ENCODE assay signal across 13 cellular contexts in the genomic region with DNA sequence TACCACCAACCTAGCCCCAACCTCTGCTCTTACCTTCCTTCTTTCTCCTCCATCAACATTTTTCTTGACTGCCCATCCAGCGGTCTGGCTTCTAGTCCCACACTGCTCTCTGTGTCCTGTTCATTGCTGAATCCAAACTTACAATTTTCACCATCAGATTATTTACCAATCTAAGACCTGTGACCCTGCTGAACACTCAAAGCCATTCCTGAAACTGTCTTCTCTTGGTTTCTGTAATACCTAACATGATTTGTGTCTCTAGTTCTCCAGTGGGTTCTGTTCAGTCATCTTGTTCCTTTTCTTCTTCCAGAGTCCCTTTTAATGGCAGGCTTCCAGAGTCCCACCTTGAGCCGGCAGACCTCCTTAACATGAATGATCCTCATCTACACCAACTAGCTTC. TPM values are rescaled to one million over a fixed set of nuclear protein-coding genes. Genes with fewer than 3 reads are reported as not detected.
DNase-seq lines count a peak whose midpoint lies in the region; ATAC-seq and TF ChIP-seq lines count a peak whose summit lies in the region.
"Had no signal": no experiment of that assay in that cellular context is flagged by ENCODE, and none has a peak within 500 bp of the region (broad histone marks: within the 10 kb centered on the region; RNA-seq: fewer than 3 reads in every experiment).

No MANE protein-coding gene starts in this region.

- H3K4me3 ChIP-seq in GM23248: no peak overlapping the region
- no peak overlapping the region for H3K4me3 ChIP-seq in foreskin fibroblast (ENCODE audit: low read depth in 1 of 2, low read length in 2 of 2)
- H3K4me3 ChIP-seq: adrenal gland had no signal

- TF ChIP-seq CTCF in WTC11 (IDR thresholded peaks at IDR 0.05): no peak
- no peak for TF ChIP-seq CTCF in nephron progenitor cell (IDR thresholded peaks at IDR 0.05)
- TF ChIP-seq CTCF in foreskin fibroblast (IDR thresholded peaks at IDR 0.05; ENCODE audit: low read depth, low read length): no peak

- peak overlapping the region; percentile 16 for H3K4me2 ChIP-seq in GM23248 (ENCODE audit: unreplicated experiment)

- POLR2A ChIA-PET in WTC11 (lab: Charles Lee): interaction anchor here (0.6 kb wide), 1 partner anchor 67 kb away, joined by 3 read pairs; no protein-coding TSS in a partner anchor

- CTCF ChIA-PET in WTC11 (lab: Charles Lee): interaction anchor here (0.8 to 3.0 kb wide), 3 partner anchors 27 to 84 kb away, joined by 3 to 10 read pairs (median 9); no protein-coding TSS in a partner anchor

- H3K36me3 ChIP-seq in GM23248 (ENCODE audit: low read depth): no peaks in the 10 kb centered on the region
- H3K36me3 ChIP-seq: adrenal gland had no signal

- no peaks in the 10 kb centered on the region for H3K9me3 ChIP-seq in GM23248 (ENCODE audit: low read depth)
- H3K9me3 ChIP-seq: adrenal gland had no signal

- 94 to 96% methylated on average over 2 of the region's 2 CpGs for WGBS in GM23248 (ENCODE audit: low coverage in 1 of 2, low lambda C conversion rate in 2 of 2, missing lambda C conversion rate in 2 of 2), 2 experiments

- H3K27me3 ChIP-seq in GM23248 (replicated peaks; ENCODE audit: insufficient read depth): no peaks in the 10 kb centered on the region
- H3K27me3 ChIP-seq: adrenal gland had no signal

- DNase-seq in GM23248 (no peak), WTC11 (ENCODE audit: low spot score) (no peak), nephron progenitor cell (no peak), kidney tubule cell (ENCODE audit: low spot score) (no peak), hypothalamus (lab: John Stamatoyannopoulos, UW) (no peak), NCI-H1048 (lab: John Stamatoyannopoulos, UW) (no peak), foreskin fibroblast (no peak)
- DNase-seq: activated CD4-positive, alpha-beta T cell treated with anti-CD3 and anti-CD28 coated beads, Interleukin-2, amount 50 U/mL, for 48 hours; adrenal gland; CD4-positive, alpha-beta memory T cell; left colon; NCI-H187 treated with DMSO at 0.1 percent for 48 hours had no signal

- no peaks in the 10 kb centered on the region for H3K27me3 Mint-ChIP-seq in WTC11 (ENCODE audit: low read depth)
- peaks cover 2% of the 10 kb centered on the region for H3K27me3 Mint-ChIP-seq in nephron progenitor cell (ENCODE audit: low read depth, poor library complexity)
- H3K27me3 Mint-ChIP-seq: CD4-positive, alpha-beta memory T cell had no signal

- H3K79me2 ChIP-seq in GM23248 (ENCODE audit: insufficient read depth): peaks cover 100% of the 10 kb centered on the region

- no peak overlapping the region for H3K9ac ChIP-seq in GM23248

- peaks cover 14% of the 10 kb centered on the region for H3K36me3 Mint-ChIP-seq in WTC11
- peaks cover 18% of the 10 kb centered on the region for H3K36me3 Mint-ChIP-seq in nephron progenitor cell (ENCODE audit: low read depth)

- in situ Hi-C loops in GM23248 (cut with MboI): loop anchor here (10.0 kb wide), 1 partner anchor 60 kb away; no protein-coding TSS in a partner anchor

- H4K20me1 ChIP-seq in GM23248 (ENCODE audit: insufficient read depth): peaks cover 13% of the 10 kb centered on the region

- H3K9me3 Mint-ChIP-seq in WTC11 (peaks cover 15% of the 10 kb centered on the region), nephron progenitor cell (peaks cover 31% of the 10 kb centered on the region)

- H3K27ac ChIP-seq in GM23248: peak overlapping the region; percentile 87
- H3K27ac ChIP-seq: adrenal gland had no signal

- peaks cover 56% of the 10 kb centered on the region for H3F3A ChIP-seq in GM23248 (ENCODE audit: insufficient read depth)

- H3K4me1 Mint-ChIP-seq in WTC11 (peaks cover 81% of the 10 kb centered on the region), nephron progenitor cell (no peaks in the 10 kb centered on the region)

- no peaks in the 10 kb centered on the region for H3K9me2 ChIP-seq in GM23248 (ENCODE audit: insufficient read depth)

- H3K4me1 ChIP-seq in GM23248 (ENCODE audit: insufficient read depth): peaks cover 52% of the 10 kb centered on the region

- peak overlapping the region; percentile 74 for H3K27ac Mint-ChIP-seq in WTC11
- peak overlapping the region; percentile 6 for H3K27ac Mint-ChIP-seq in nephron progenitor cell

- no peak overlapping the region for H2AFZ ChIP-seq in GM23248

- ATAC-seq in GM18511 (IDR thresholded peaks at IDR 0.05; ENCODE audit: unreplicated experiment): peak; percentile 50
- no peak; the same call in 1 of the 2 replicates for ATAC-seq in WTC11
- ATAC-seq: left colon had no signal

- H3K4me3 Mint-ChIP-seq in WTC11 (peak overlapping the region; percentile 0; the same call in 1 of the 2 replicates), nephron progenitor cell (no peak overlapping the region)
- H3K4me3 Mint-ChIP-seq: CD4-positive, alpha-beta memory T cell had no signal

TF ChIP-seq in WTC11, 78 proteins besides CTCF, POLR2A, EP300 and RAD21:
- TF ChIP-seq ZNF232 (CRISPR knock-in tag; IDR thresholded peaks at IDR 0.05) (no peak), KAT7 (CRISPR knock-in tag; IDR thresholded peaks at IDR 0.05; ENCODE audit: borderline replicate concordance) (no peak), GABPB1 (CRISPR knock-in tag; IDR thresholded peaks at IDR 0.05) (no peak)

RNA-seq across cellular contexts. Expression of gene RRAS2, which starts 24.1 kb away (rescaled TPM):
- total RNA-seq in GM23248 (2014; rRNA removed; shearing (Covaris generic)): 328 and 382 TPM in 2 replicates
- 260 and 268 TPM in 2 replicates for polyA plus RNA-seq in GM23248 (2016; fragmentation: Nextera tagmentation; extraction: Ambion mirVana)
- 161 to 164 TPM (median 164 TPM) in 3 replicates for total RNA-seq in WTC11 (2021)
